Comparison of ENCODE assay signal across 8 cellular contexts in the genomic region with DNA sequence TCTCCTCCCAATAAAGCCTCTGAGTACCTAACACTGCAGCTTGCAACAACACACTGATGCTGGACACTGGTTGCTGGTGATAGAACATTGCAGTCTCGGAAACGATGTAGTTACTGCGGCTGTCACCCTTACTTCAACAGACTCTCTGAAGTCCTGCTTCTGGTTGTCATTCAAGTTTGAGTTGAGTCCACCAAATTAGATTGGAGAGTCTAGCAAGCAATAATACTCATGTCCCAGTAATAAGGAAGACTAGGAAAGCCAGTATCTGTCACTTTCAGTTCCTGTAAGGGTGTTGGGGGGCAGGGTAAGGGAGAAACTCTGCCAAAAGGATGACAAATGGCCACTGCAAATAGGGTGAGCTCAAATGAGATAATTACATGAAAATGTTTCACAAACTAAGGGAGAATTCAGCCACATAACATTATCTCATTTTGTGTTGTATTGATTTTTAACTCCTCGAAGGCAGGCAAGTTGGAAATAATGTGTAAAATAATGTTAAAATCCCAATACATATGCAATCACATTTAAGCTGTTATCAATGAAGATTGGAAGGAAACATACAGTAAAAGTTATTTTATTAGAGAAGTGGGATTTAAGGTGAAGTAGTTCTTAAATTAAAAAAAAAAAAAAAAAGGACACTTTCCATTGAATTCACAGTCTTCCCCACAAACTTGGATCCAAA. TPM values are rescaled to one million over a fixed set of nuclear protein-coding genes. Genes with fewer than 3 reads are reported as not detected.
A peak's percentile ranks its signal among the peaks of the same experiment; 100 is the strongest.
DNase-seq lines count a peak whose midpoint lies in the region; ATAC-seq, FAIRE-seq and TF ChIP-seq lines count a peak whose summit lies in the region.

No MANE protein-coding gene starts in this region.

- H3K27ac Mint-ChIP-seq in activated CD8-positive, alpha-beta memory T cell treated with anti-CD3 and anti-CD28 coated beads, Interleukin-2, amount 10 ng/mL, durations not matched to agents 7 days and 5 days = peak overlapping the region; percentile 97
- H3K27ac Mint-ChIP-seq in stimulated activated naive CD8-positive, alpha-beta T cell treated with anti-CD3 and anti-CD28 coated beads, Interleukin-15, amount 100 ng/mL, for 72 hours = peak overlapping the region; percentile 98

- H2AFZ ChIP-seq in MM.1S (ENCODE audit: low read length) (peak overlapping the region; percentile 87), keratinocyte (ENCODE audit: control insufficient read depth, low read length) (peak overlapping the region; percentile 50)

- peak overlapping the region; percentile 86 for H3K4me2 ChIP-seq in MM.1S (ENCODE audit: low read depth, low read length)
- peak overlapping the region; percentile 51 for H3K4me2 ChIP-seq in keratinocyte (ENCODE audit: control insufficient read depth, extremely low read depth, insufficient read depth, low read depth, low read length)

- peak overlapping the region; percentile 88 for H3K4me3 Mint-ChIP-seq in activated CD8-positive, alpha-beta memory T cell treated with anti-CD3 and anti-CD28 coated beads, Interleukin-2, amount 10 ng/mL, durations not matched to agents 7 days and 5 days
- H3K4me3 Mint-ChIP-seq in stimulated activated naive CD8-positive, alpha-beta T cell treated with anti-CD3 and anti-CD28 coated beads, Interleukin-15, amount 100 ng/mL, for 72 hours = peak overlapping the region; percentile 84 to 88

- peaks cover 6% of the 10 kb centered on the region for H3K79me2 ChIP-seq in MM.1S (ENCODE audit: low read length)
- H3K79me2 ChIP-seq in keratinocyte (ENCODE audit: control insufficient read depth, insufficient read depth, low read length) = peaks cover 2% of the 10 kb centered on the region

- H3K9me2 ChIP-seq in MM.1S (replicated peaks; ENCODE audit: insufficient read depth, low read length) = no peaks in the 10 kb centered on the region

- H3K4me1 Mint-ChIP-seq in activated CD8-positive, alpha-beta memory T cell treated with anti-CD3 and anti-CD28 coated beads, Interleukin-2, amount 10 ng/mL, durations not matched to agents 7 days and 5 days = peaks cover 49% of the 10 kb centered on the region
- peaks cover 26% of the 10 kb centered on the region for H3K4me1 Mint-ChIP-seq in stimulated activated naive CD8-positive, alpha-beta T cell treated with anti-CD3 and anti-CD28 coated beads, Interleukin-15, amount 100 ng/mL, for 72 hours

- peaks cover 5% of the 10 kb centered on the region for H3K36me3 Mint-ChIP-seq in activated CD8-positive, alpha-beta memory T cell treated with anti-CD3 and anti-CD28 coated beads, Interleukin-2, amount 10 ng/mL, durations not matched to agents 7 days and 5 days

- CTCF ChIA-PET in activated CD8-positive, alpha-beta memory T cell treated with anti-CD3 and anti-CD28 coated beads, Interleukin-2, amount 10 ng/mL, durations not matched to agents 7 days and 5 days (lab: Charles Lee) = interaction anchor here (0.9 to 3.2 kb wide), 7 partner anchors 8 to 66 kb away, joined by 3 to 13 read pairs (median 4); a partner anchor contains a TSS

- no peaks in the 10 kb centered on the region for H3K9me1 ChIP-seq in keratinocyte (ENCODE audit: control insufficient read depth, extremely low read depth, insufficient read depth, low read length)

- H3K9ac ChIP-seq in MM.1S (ENCODE audit: low read length) = peak overlapping the region; percentile 75
- H3K9ac ChIP-seq in keratinocyte (ENCODE audit: control insufficient read depth, extremely low read depth, insufficient read depth, low read length) = peak overlapping the region; percentile 67

- no peaks in the 10 kb centered on the region for H3F3A ChIP-seq in MM.1S (ENCODE audit: insufficient read depth, low read length)

- peak overlapping the region; percentile 68; the same call in 1 of the 2 replicates for H3K27ac ChIP-seq in MM.1S (ENCODE audit: low read length)
- H3K27ac ChIP-seq in ascending aorta = peak overlapping the region; percentile 87 to 90
- peak overlapping the region; percentile 70 for H3K27ac ChIP-seq in keratinocyte (ENCODE audit: control insufficient read depth, insufficient read depth, low read length)

- FAIRE-seq in keratinocyte (lab: Jason Lieb, UNC) = no peak

- no peaks in the 10 kb centered on the region for H3K27me3 Mint-ChIP-seq in activated CD8-positive, alpha-beta memory T cell treated with anti-CD3 and anti-CD28 coated beads, Interleukin-2, amount 10 ng/mL, durations not matched to agents 7 days and 5 days
- no peaks in the 10 kb centered on the region for H3K27me3 Mint-ChIP-seq in stimulated activated naive CD8-positive, alpha-beta T cell treated with anti-CD3 and anti-CD28 coated beads, Interleukin-15, amount 100 ng/mL, for 72 hours

- no peak for ATAC-seq in activated CD8-positive, alpha-beta memory T cell treated with anti-CD3 and anti-CD28 coated beads, Interleukin-2, amount 10 ng/mL, durations not matched to agents 7 days and 5 days
- ATAC-seq in stimulated activated naive CD8-positive, alpha-beta T cell treated with anti-CD3 and anti-CD28 coated beads, Interleukin-15, amount 100 ng/mL, for 72 hours = no peak

- no peaks in the 10 kb centered on the region for H3K4me1 ChIP-seq in MM.1S (ENCODE audit: low read length)
- H3K4me1 ChIP-seq in ascending aorta = peaks cover 2 to 11% of the 10 kb centered on the region in 2 donors
- peaks cover 6% of the 10 kb centered on the region for H3K4me1 ChIP-seq in keratinocyte (ENCODE audit: control insufficient read depth, extremely low read depth, insufficient read depth, low read length)

- H3K4me3 ChIP-seq in MM.1S (ENCODE audit: low read length) (peak overlapping the region; percentile 72), ascending aorta (peak overlapping the region; percentile 63 to 79), keratinocyte (ENCODE audit: control insufficient read depth in 2 of 3, extremely low read depth in 1 of 3, insufficient read depth in 2 of 3, low read depth in 1 of 3, low read length in 3 of 3) (peak overlapping the region; percentile 52 to 61 (median 58))

- no peaks in the 10 kb centered on the region for H4K20me1 ChIP-seq in MM.1S (ENCODE audit: insufficient read depth, low read length)
- H4K20me1 ChIP-seq in keratinocyte (ENCODE audit: control insufficient read depth, extremely low read depth, insufficient read depth, low read length) = no peaks in the 10 kb centered on the region

- H3K9me3 ChIP-seq in MM.1S (replicated peaks; ENCODE audit: insufficient read depth, low read length) (no peaks in the 10 kb centered on the region), ascending aorta (no peaks in the 10 kb centered on the region), keratinocyte (ENCODE audit: control insufficient read depth, low read depth, low read length) (no peaks in the 10 kb centered on the region)

- no peaks in the 10 kb centered on the region for H3K9me3 Mint-ChIP-seq in activated CD8-positive, alpha-beta memory T cell treated with anti-CD3 and anti-CD28 coated beads, Interleukin-2, amount 10 ng/mL, durations not matched to agents 7 days and 5 days (ENCODE audit: low read depth)
- H3K9me3 Mint-ChIP-seq in stimulated activated naive CD8-positive, alpha-beta T cell treated with anti-CD3 and anti-CD28 coated beads, Interleukin-15, amount 100 ng/mL, for 72 hours = no peaks in the 10 kb centered on the region

- dilution Hi-C loops in keratinocyte (cut with MboI; ENCODE audit: extremely low pct_ligation_motif_present, low sequenced_read_pairs) = no loop called here

- H3K27me3 ChIP-seq in MM.1S (replicated peaks; ENCODE audit: insufficient read depth, low read length) = no peaks in the 10 kb centered on the region
- H3K27me3 ChIP-seq in ascending aorta = no peaks in the 10 kb centered on the region
- no peaks in the 10 kb centered on the region for H3K27me3 ChIP-seq in keratinocyte (ENCODE audit: control insufficient read depth, extremely low read depth, insufficient read depth, low read length)

- TF ChIP-seq CTCF in MM.1S (IDR thresholded peaks at IDR 0.05; ENCODE audit: low read length) (no peak), ascending aorta (IDR thresholded peaks at IDR 0.05) (no peak), keratinocyte (optimal IDR thresholded peaks at IDR 0.05 in 1 of 3, IDR thresholded peaks at IDR 0.05 in 1 of 3, conservative IDR thresholded peaks at IDR 0.05 in 1 of 3; ENCODE audit: extremely low read depth in 1 of 3, insufficient read depth in 2 of 3, low read length in 3 of 3) (no peak)

- H3K36me3 ChIP-seq in MM.1S (replicated peaks; ENCODE audit: insufficient read depth, low read length) = no peaks in the 10 kb centered on the region
- no peaks in the 10 kb centered on the region for H3K36me3 ChIP-seq in ascending aorta
- no peaks in the 10 kb centered on the region for H3K36me3 ChIP-seq in keratinocyte (ENCODE audit: control insufficient read depth in 2 of 2, extremely low read depth in 1 of 2, insufficient read depth in 2 of 2, low read length in 2 of 2)

- intact Hi-C loops in ascending aorta (cut with DNase I) = loop anchor here (5.0 kb wide), 1 partner anchor 572 kb away; a partner anchor contains a TSS

- no peak for DNase-seq in activated CD8-positive, alpha-beta memory T cell treated with anti-CD3 and anti-CD28 coated beads, Interleukin-2, amount 10 ng/mL, durations not matched to agents 7 days and 5 days
- no peak for DNase-seq in activated CD8-positive, alpha-beta memory T cell treated with anti-CD3 and anti-CD28 coated beads, Interleukin-2, amount 50 U/mL, for 4 hours
- DNase-seq in MM.1S = no peak
- DNase-seq in ascending aorta (ENCODE audit: low spot score in 2 of 2) = no peak
- no peak for DNase-seq in keratinocyte (ENCODE audit: low read depth, low spot score)
- no peak for DNase-seq in stimulated activated naive CD8-positive, alpha-beta T cell treated with anti-CD3 and anti-CD28 coated beads, Interleukin-15, amount 100 ng/mL, for 72 hours
- DNase-seq in middle frontal gyrus (ENCODE audit: extremely low spot score, low spot score) = no peak
- DNase-seq in iPS-NIHi11 (ENCODE audit: low spot score) = no peak

RNA-seq across cellular contexts. Expression of a gene that starts 0.8 kb away (rescaled TPM):
- total RNA-seq in activated CD8-positive, alpha-beta memory T cell treated with anti-CD3 and anti-CD28 coated beads, Interleukin-2, amount 10 ng/mL, durations not matched to agents 7 days and 5 days = 10 to 100 TPM; 11.8 to 12.1 TPM
- total RNA-seq in ascending aorta = 5.2 TPM
- 8.7 to 12.9 TPM (median 9.1 TPM) in 3 replicates for polyA plus RNA-seq in keratinocyte
- 26.8 TPM for polyA plus RNA-seq in keratinocyte (2011; ENCODE audit: low read depth)
- polyA plus RNA-seq in keratinocyte (2011; cell fraction: cytosol; rRNA removed) = 7.6 and 12.3 TPM in 2 replicates
- 9.0 and 12.0 TPM in 2 replicates for polyA plus RNA-seq in keratinocyte (2011; cell fraction: nucleus; rRNA removed)
- 8.7 and 11.6 TPM in 2 replicates for polyA plus RNA-seq in keratinocyte (2012; ENCODE audit: low replicate concordance)
- 5.1 to 11.1 TPM (median 8.2 TPM) in 3 replicates for polyA minus RNA-seq in keratinocyte
- polyA minus RNA-seq in keratinocyte (2011; cell fraction: cytosol; rRNA and poly(A)+ RNA removed) = 6.3 TPM
- 7.1 and 15.3 TPM in 2 replicates for polyA minus RNA-seq in keratinocyte (2011; cell fraction: nucleus; rRNA and poly(A)+ RNA removed)

RNA-seq across cellular contexts. Expression of a gene that starts 8.3 kb away (rescaled TPM):
- 10 to 100 TPM; 36.4 to 44.1 TPM for total RNA-seq in activated CD8-positive, alpha-beta memory T cell treated with anti-CD3 and anti-CD28 coated beads, Interleukin-2, amount 10 ng/mL, durations not matched to agents 7 days and 5 days
- 14.5 TPM for total RNA-seq in ascending aorta
- polyA plus RNA-seq in keratinocyte = 15.0 to 30.3 TPM (median 25.3 TPM) in 3 replicates
- polyA plus RNA-seq in keratinocyte (2011; ENCODE audit: low read depth) = 147 TPM
- 20.4 and 29.9 TPM in 2 replicates for polyA plus RNA-seq in keratinocyte (2011; cell fraction: cytosol; rRNA removed)
- 23.1 and 33.2 TPM in 2 replicates for polyA plus RNA-seq in keratinocyte (2011; cell fraction: nucleus; rRNA removed)
- 30.4 and 31.7 TPM in 2 replicates for polyA plus RNA-seq in keratinocyte (2012; ENCODE audit: low replicate concordance)
- 13.7 to 41.7 TPM (median 16.1 TPM) in 3 replicates for polyA minus RNA-seq in keratinocyte
- 28.2 TPM for polyA minus RNA-seq in keratinocyte (2011; cell fraction: cytosol; rRNA and poly(A)+ RNA removed)
- 19.6 and 31.6 TPM in 2 replicates for polyA minus RNA-seq in keratinocyte (2011; cell fraction: nucleus; rRNA and poly(A)+ RNA removed)

RNA-seq across cellular contexts. Expression of a gene that starts 50.1 kb away (rescaled TPM):
- not detected for total RNA-seq in activated CD8-positive, alpha-beta memory T cell treated with anti-CD3 and anti-CD28 coated beads, Interleukin-2, amount 10 ng/mL, durations not matched to agents 7 days and 5 days
- total RNA-seq in ascending aorta = not detected
- not detected in 3 replicates for polyA plus RNA-seq in keratinocyte
- polyA plus RNA-seq in keratinocyte (2011; ENCODE audit: low read depth) = not detected
- polyA plus RNA-seq in keratinocyte (2011; cell fraction: cytosol; rRNA removed) = not detected in 2 replicates
- polyA plus RNA-seq in keratinocyte (2011; cell fraction: nucleus; rRNA removed) = not detected in 2 replicates
- polyA plus RNA-seq in keratinocyte (2012; ENCODE audit: low replicate concordance) = 0.06 TPM in 1 of 2 replicates, not detected in the other
- not detected in 3 replicates for polyA minus RNA-seq in keratinocyte
- not detected for polyA minus RNA-seq in keratinocyte (2011; cell fraction: cytosol; rRNA and poly(A)+ RNA removed)
- not detected in 2 replicates for polyA minus RNA-seq in keratinocyte (2011; cell fraction: nucleus; rRNA and poly(A)+ RNA removed)
